In the genomic region with DNA sequence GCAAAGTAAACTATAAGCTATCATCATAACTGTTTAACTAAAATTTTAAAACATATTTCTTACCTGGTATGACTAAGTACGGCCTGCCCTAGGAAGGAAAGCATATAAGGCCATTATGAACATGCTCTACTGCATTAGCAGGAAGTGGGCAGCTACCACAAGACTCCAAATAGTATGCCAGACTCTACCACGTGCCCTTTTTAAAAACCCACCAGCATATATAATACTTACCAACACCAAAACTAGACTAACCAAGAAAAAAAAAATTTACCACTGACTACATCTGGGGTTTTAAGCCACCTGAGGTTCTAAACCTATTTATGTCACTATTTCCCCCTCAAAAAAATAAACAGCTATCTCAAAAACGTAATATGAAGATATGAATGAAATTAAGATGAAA, we compare ENCODE assay signal across 8 cellular contexts. TPM values are rescaled to one million over a fixed set of nuclear protein-coding genes. Genes with fewer than 3 reads are reported as not detected.
A peak's percentile ranks its signal among the peaks of the same experiment; 100 is the strongest.
DNase-seq lines count a peak whose midpoint lies in the region; ATAC-seq and TF ChIP-seq lines count a peak whose summit lies in the region.

No MANE protein-coding gene starts in this region.

- BruUV-seq in Calu3 (replicated peaks; lab: Mats Ljungman, UMichigan) = no TSS peak
- BruUV-seq in Caco-2 (replicated peaks; lab: Mats Ljungman, UMichigan) = no TSS peak

- H3K4me3 Mint-ChIP-seq in Calu3 (ENCODE audit: low read depth, unreplicated experiment) (no peak overlapping the region), Caco-2 (ENCODE audit: unreplicated experiment) (no peak overlapping the region)
- peak overlapping the region; percentile 64 for H3K4me3 Mint-ChIP-seq in activated CD8-positive, alpha-beta T cell treated with anti-CD3 and anti-CD28 coated beads, Interleukin-2, amount 10 ng/mL, durations not matched to agents 7 days and 5 days

- H3K27ac Mint-ChIP-seq in Calu3 (ENCODE audit: unreplicated experiment) (peak overlapping the region; percentile 76), Caco-2 (ENCODE audit: unreplicated experiment) (no peak overlapping the region)
- peak overlapping the region; percentile 50 for H3K27ac Mint-ChIP-seq in activated CD8-positive, alpha-beta T cell treated with anti-CD3 and anti-CD28 coated beads, Interleukin-2, amount 10 ng/mL, durations not matched to agents 7 days and 5 days

- H3K27me3 ChIP-seq in Caco-2 (replicated peaks; ENCODE audit: control insufficient read depth, insufficient read depth, low read length) = no peaks in the 10 kb centered on the region
- H3K27me3 ChIP-seq in brain microvascular endothelial cell (replicated peaks) = no peaks in the 10 kb centered on the region

- H3K36me3 Mint-ChIP-seq in Calu3 (ENCODE audit: insufficient read depth, unreplicated experiment) (peaks cover 20% of the 10 kb centered on the region), Caco-2 (ENCODE audit: insufficient read depth, unreplicated experiment) (peaks cover 25% of the 10 kb centered on the region)
- H3K36me3 Mint-ChIP-seq in activated CD8-positive, alpha-beta T cell treated with anti-CD3 and anti-CD28 coated beads, Interleukin-2, amount 10 ng/mL, durations not matched to agents 7 days and 5 days (ENCODE audit: low read depth) = peaks cover 52% of the 10 kb centered on the region

- in situ Hi-C loops in brain microvascular endothelial cell (cut with HindIII; ENCODE audit: low pct_ligation_motif_present, low sequenced_read_pairs) = no loop called here

- CTCF ChIA-PET in Calu3 (lab: Charles Lee) = interaction anchor here (0.7 to 0.9 kb wide), 2 partner anchors 39 to 81 kb away, joined by 3 to 5 read pairs; no protein-coding TSS in a partner anchor
- CTCF ChIA-PET in activated CD8-positive, alpha-beta T cell treated with anti-CD3 and anti-CD28 coated beads, Interleukin-2, amount 10 ng/mL, durations not matched to agents 7 days and 5 days (lab: Charles Lee) = interaction anchor here (1.2 to 1.5 kb wide), 2 partner anchors 15 to 31 kb away, joined by 3 to 5 read pairs; a partner anchor contains a TSS
- CTCF ChIA-PET in Caco-2 (lab: Charles Lee) = no interaction called here

- H3K27me3 Mint-ChIP-seq in Calu3 (ENCODE audit: unreplicated experiment) (no peaks in the 10 kb centered on the region), Caco-2 (ENCODE audit: insufficient read depth, unreplicated experiment) (no peaks in the 10 kb centered on the region)
- H3K27me3 Mint-ChIP-seq in activated CD8-positive, alpha-beta T cell treated with anti-CD3 and anti-CD28 coated beads, Interleukin-2, amount 10 ng/mL, durations not matched to agents 7 days and 5 days (ENCODE audit: low read depth) = no peaks in the 10 kb centered on the region

- H3K27ac ChIP-seq in brain microvascular endothelial cell = no peak overlapping the region

- H3K4me1 ChIP-seq in Caco-2 = no peaks in the 10 kb centered on the region

- TF ChIP-seq CTCF in Calu3 (IDR thresholded peaks at IDR 0.05; ENCODE audit: unreplicated experiment) = no peak
- TF ChIP-seq CTCF in Caco-2 (IDR thresholded peaks at IDR 0.05; ENCODE audit: insufficient read depth in 1 of 2, low read depth in 1 of 2, low read length in 1 of 2, severe bottlenecking in 1 of 2, unreplicated experiment in 1 of 2) = no peak
- no peak for TF ChIP-seq CTCF in brain microvascular endothelial cell (IDR thresholded peaks at IDR 0.05; ENCODE audit: low read depth, low read length, missing control alignments)

- no peaks in the 10 kb centered on the region for H3K9me3 ChIP-seq in Caco-2

- H3K9me3 Mint-ChIP-seq in Calu3 (ENCODE audit: low read depth, unreplicated experiment) = no peaks in the 10 kb centered on the region
- H3K9me3 Mint-ChIP-seq in activated CD8-positive, alpha-beta T cell treated with anti-CD3 and anti-CD28 coated beads, Interleukin-2, amount 10 ng/mL, durations not matched to agents 7 days and 5 days (ENCODE audit: insufficient read depth) = no peaks in the 10 kb centered on the region
- H3K9me3 Mint-ChIP-seq in Caco-2 (ENCODE audit: unreplicated experiment) = no peaks in the 10 kb centered on the region

- ATAC-seq in GM19455 (IDR thresholded peaks at IDR 0.05; ENCODE audit: unreplicated experiment) (peak; percentile 96), HG03457 (IDR thresholded peaks at IDR 0.05; ENCODE audit: unreplicated experiment) (peak; percentile 94)
- ATAC-seq in activated CD8-positive, alpha-beta T cell treated with anti-CD3 and anti-CD28 coated beads, Interleukin-2, amount 10 ng/mL, durations not matched to agents 7 days and 5 days = peak; percentile 95

- DNase-seq in Calu3 (peak; percentile 17), Caco-2 (no peak), brain microvascular endothelial cell (no peak), NCI-H2196 treated with DMSO at 0.1 percent for 48 hours (lab: John Stamatoyannopoulos, UW; ENCODE audit: unreplicated experiment) (no peak)
- DNase-seq in activated CD8-positive, alpha-beta T cell treated with anti-CD3 and anti-CD28 coated beads, Interleukin-2, amount 10 ng/mL, durations not matched to agents 7 days and 5 days = peak; percentile 87
- peak; percentile 29 for DNase-seq in stimulated activated CD8-positive, alpha-beta memory T cell treated with anti-CD3 and anti-CD28 coated beads, Interleukin-15, amount 100 ng/mL, for 1 hour (ENCODE audit: low read depth)

- H3K4me3 ChIP-seq in Caco-2 (ENCODE audit: low read depth, low read length) = no peak overlapping the region
- H3K4me3 ChIP-seq in brain microvascular endothelial cell (ENCODE audit: low read depth, low read length) = no peak overlapping the region

- intact Hi-C loops in Calu3 (cut with micrococcal nuclease; ENCODE audit: unreplicated experiment) = loop anchor here (5.0 kb wide), 1 partner anchor 218 kb away; no protein-coding TSS in a partner anchor
- intact Hi-C loops in Caco-2 (cut with micrococcal nuclease; ENCODE audit: unreplicated experiment) = no loop called here

- POLR2A ChIA-PET in activated CD8-positive, alpha-beta T cell treated with anti-CD3 and anti-CD28 coated beads, Interleukin-2, amount 10 ng/mL, durations not matched to agents 7 days and 5 days (lab: Charles Lee) = interaction anchor here (0.8 to 2.8 kb wide), 3 partner anchors 20 to 30 kb away, joined by 3 to 15 read pairs (median 3); a partner anchor contains a TSS
- POLR2A ChIA-PET in Caco-2 (lab: Charles Lee) = no interaction called here

- H3K36me3 ChIP-seq in Caco-2 (ENCODE audit: control insufficient read depth, insufficient read depth, low read length) (no peaks in the 10 kb centered on the region), brain microvascular endothelial cell (replicated peaks) (no peaks in the 10 kb centered on the region)

- H3K4me1 Mint-ChIP-seq in Calu3 (ENCODE audit: low read depth, unreplicated experiment) (peaks cover 23% of the 10 kb centered on the region), Caco-2 (ENCODE audit: low read depth, unreplicated experiment) (no peaks in the 10 kb centered on the region)
- peaks cover 74% of the 10 kb centered on the region for H3K4me1 Mint-ChIP-seq in activated CD8-positive, alpha-beta T cell treated with anti-CD3 and anti-CD28 coated beads, Interleukin-2, amount 10 ng/mL, durations not matched to agents 7 days and 5 days (ENCODE audit: low read depth)

RNA-seq across cellular contexts. Expression of a gene that starts 30.1 kb away (rescaled TPM):
- total RNA-seq in Calu3 (2022) = 176 and 202 TPM in 2 replicates
- 10 to 100 TPM; 80.7 to 84.0 TPM for total RNA-seq in activated CD8-positive, alpha-beta T cell treated with anti-CD3 and anti-CD28 coated beads, Interleukin-2, amount 10 ng/mL, durations not matched to agents 7 days and 5 days
- total RNA-seq in Caco-2 (2022) = 103 and 116 TPM in 2 replicates

Comparison
In these comparisons a context has a peak if more than half of its experiments do, and no peak if none do; other contexts are left out.
1. DNase-seq: peak in Calu3 (single experiment), activated CD8-positive, alpha-beta T cell treated with anti-CD3 and anti-CD28 coated beads, Interleukin-2, amount 10 ng/mL, durations not matched to agents 7 days and 5 days (single experiment) and stimulated activated CD8-positive, alpha-beta memory T cell treated with anti-CD3 and anti-CD28 coated beads, Interleukin-15, amount 100 ng/mL, for 1 hour (single experiment); none in Caco-2 (0 of 2), brain microvascular endothelial cell (single experiment) and NCI-H2196 treated with DMSO at 0.1 percent for 48 hours (single experiment).
2. Peak in every context shown above with its lines, with median percentiles within 50 percentile points of each other: ATAC-seq.